ENCODE assay signal across 1 cellular context in genomic region chr11:72237112-72237931, GRCh38.
TF ChIP-seq lines count a peak whose summit lies in the region.

No MANE protein-coding gene starts in this region.

TF ChIP-seq in SK-N-SH treated with all-trans-retinoic acid at 6 μM for 48 hours, 23 proteins besides CTCF, POLR2A, EP300 and RAD21 (continued from another document):
- no peak; the same call in 1 of the 2 replicates for TF ChIP-seq TSHZ2 (CRISPR knock-in tag; IDR thresholded peaks at IDR 0.05)
- no peak for TF ChIP-seq ARNTL (CRISPR knock-in tag; IDR thresholded peaks at IDR 0.05; ENCODE audit: borderline replicate concordance, low read depth)
- peak; percentile 7; the same call in 1 of the 2 replicates for TF ChIP-seq SNAI2 (CRISPR knock-in tag; IDR thresholded peaks at IDR 0.05)
